35 cellular contexts compared by ENCODE assay signal in the genomic region with DNA sequence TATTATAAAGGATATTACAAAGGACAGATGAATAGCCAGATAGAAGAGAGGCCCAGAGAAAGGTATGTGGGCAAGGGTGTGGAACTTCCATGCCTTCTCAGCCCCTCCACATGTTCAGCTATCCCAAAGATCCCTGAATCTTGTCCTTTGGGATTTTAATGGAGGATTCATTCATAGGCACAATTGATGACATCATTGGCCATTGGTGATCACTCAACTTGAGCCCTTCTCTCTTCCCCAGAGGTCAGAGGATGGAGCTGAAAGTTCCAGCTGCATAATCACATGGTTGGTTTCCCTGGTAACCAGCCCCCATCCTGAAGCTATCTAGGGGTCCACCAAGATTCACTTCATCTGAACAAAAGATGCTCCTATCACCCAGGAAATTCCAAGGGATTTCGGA. TPM values are rescaled to one million over a fixed set of nuclear protein-coding genes. Genes with fewer than 3 reads are reported as not detected.
"Had no signal": no experiment of that assay in that cellular context is flagged by ENCODE, and none has a peak within 500 bp of the region (broad histone marks: within the 10 kb centered on the region; RNA-seq: fewer than 3 reads in every experiment).

No MANE protein-coding gene starts in this region.

- H3K27ac Mint-ChIP-seq: activated CD4-positive, alpha-beta memory T cell treated with anti-CD3 and anti-CD28 coated beads for 36 hours; activated CD4-positive, alpha-beta T cell treated with anti-CD3 and anti-CD28 coated beads for 36 hours; activated CD4-positive, alpha-beta T cell treated with anti-CD3 and anti-CD28 coated beads, Interleukin-2, amount 10 ng/mL, durations not matched to agents 24 days and 14 days; activated CD8-positive, alpha-beta memory T cell treated with anti-CD3 and anti-CD28 coated beads, Interleukin-2, amount 10 ng/mL, durations not matched to agents 7 days and 5 days; activated CD8-positive, alpha-beta T cell treated with anti-CD3 and anti-CD28 coated beads, Interleukin-2, amount 10 ng/mL, durations not matched to agents 7 days and 5 days; activated naive CD8-positive, alpha-beta T cell; activated T-helper 1 cell treated with anti-CD3 and anti-CD28 coated beads, Interleukin-12 subunit alpha, Interleukin-12 subunit beta, Interleukin-2, Interleukin-4 antibody, amounts not matched to agents 30 ng/mL and 10 ng/mL and 1 ng/mL, durations not matched to agents 14 hours and 24 hours and 36 hours; dendritic cell treated with granulocyte-macrophage colony-stimulating factor and Interleukin-4, amounts not matched to agents 40 ng/mL and 50 ng/mL, for 4 days; endodermal cell had no signal

- H3K4me3 ChIP-seq: coronary artery, dorsolateral prefrontal cortex, gastrocnemius medialis had no signal

- H3K27me3 ChIP-seq: brain microvascular endothelial cell, dorsolateral prefrontal cortex, heart left ventricle had no signal

- H3K4me1 Mint-ChIP-seq: activated CD4-positive, alpha-beta T cell treated with anti-CD3 and anti-CD28 coated beads for 36 hours; activated CD4-positive, alpha-beta T cell treated with anti-CD3 and anti-CD28 coated beads, Interleukin-2, amount 10 ng/mL, durations not matched to agents 24 days and 14 days; activated CD8-positive, alpha-beta memory T cell treated with anti-CD3 and anti-CD28 coated beads, Interleukin-2, amount 10 ng/mL, durations not matched to agents 7 days and 5 days; central memory CD8-positive, alpha-beta T cell; endodermal cell had no signal

- H3K36me3 ChIP-seq: brain microvascular endothelial cell had no signal

- H3K9me3 ChIP-seq: gastrocnemius medialis, heart left ventricle had no signal

- DNase-seq: activated CD4-positive, alpha-beta memory T cell treated with anti-CD3 and anti-CD28 coated beads for 36 hours; activated CD4-positive, alpha-beta T cell treated with anti-CD3 and anti-CD28 coated beads for 36 hours; activated CD4-positive, alpha-beta T cell treated with anti-CD3 and anti-CD28 coated beads, Interleukin-2, amount 10 ng/mL, durations not matched to agents 24 days and 14 days; activated CD4-positive, CD25-positive, alpha-beta regulatory T cell; activated CD4-positive, CD25-positive, alpha-beta regulatory T cell treated with anti-CD3 and anti-CD28 coated beads, Interleukin-2, amount 50 U/mL, for 72 hours; activated CD8-positive, alpha-beta memory T cell treated with anti-CD3 and anti-CD28 coated beads, Interleukin-2, amount 10 ng/mL, durations not matched to agents 7 days and 5 days; activated CD8-positive, alpha-beta memory T cell treated with anti-CD3 and anti-CD28 coated beads, Interleukin-2, amount 50 U/mL, for 4 hours; activated CD8-positive, alpha-beta T cell treated with anti-CD3 and anti-CD28 coated beads, Interleukin-2, amount 10 ng/mL, durations not matched to agents 7 days and 5 days; activated gamma-delta T cell; activated naive CD4-positive, alpha-beta T cell; activated naive CD4-positive, alpha-beta T cell treated with anti-CD3 and anti-CD28 coated beads, Interleukin-2, amount 50 U/mL, for 16 hours; activated T-cell treated with anti-CD3 and anti-CD28 coated beads, Interleukin-2, amount 50 U/mL, for 1 hour; activated T-cell treated with anti-CD3 and anti-CD28 coated beads, Interleukin-2, amount 50 U/mL, for 48 hours; amniotic stem cell; anterior cingulate cortex; brain microvascular endothelial cell; dorsolateral prefrontal cortex; effector memory CD4-positive, alpha-beta T cell; endodermal cell; foreskin fibroblast; gastrocnemius medialis; glutamatergic neuron; heart left ventricle; T-helper 2 cell had no signal

- H3K27me3 Mint-ChIP-seq: central memory CD8-positive, alpha-beta T cell had no signal

- H3K9me3 Mint-ChIP-seq: activated CD4-positive, alpha-beta memory T cell treated with anti-CD3 and anti-CD28 coated beads for 36 hours; activated CD4-positive, alpha-beta T cell treated with anti-CD3 and anti-CD28 coated beads, Interleukin-2, amount 10 ng/mL, durations not matched to agents 24 days and 14 days; activated T-helper 1 cell treated with anti-CD3 and anti-CD28 coated beads, Interleukin-12 subunit alpha, Interleukin-12 subunit beta, Interleukin-2, Interleukin-4 antibody, amounts not matched to agents 30 ng/mL and 10 ng/mL and 1 ng/mL, durations not matched to agents 14 hours and 24 hours and 36 hours; central memory CD8-positive, alpha-beta T cell; dendritic cell treated with granulocyte-macrophage colony-stimulating factor and Interleukin-4, amounts not matched to agents 40 ng/mL and 50 ng/mL, for 4 days; endodermal cell had no signal

- H3K4me3 Mint-ChIP-seq: activated CD4-positive, alpha-beta memory T cell treated with anti-CD3 and anti-CD28 coated beads for 36 hours; activated CD4-positive, alpha-beta T cell treated with anti-CD3 and anti-CD28 coated beads for 36 hours; activated CD4-positive, alpha-beta T cell treated with anti-CD3 and anti-CD28 coated beads, Interleukin-2, amount 10 ng/mL, durations not matched to agents 24 days and 14 days; activated CD8-positive, alpha-beta memory T cell treated with anti-CD3 and anti-CD28 coated beads, Interleukin-2, amount 10 ng/mL, durations not matched to agents 7 days and 5 days; activated CD8-positive, alpha-beta T cell treated with anti-CD3 and anti-CD28 coated beads, Interleukin-2, amount 10 ng/mL, durations not matched to agents 7 days and 5 days; activated naive CD8-positive, alpha-beta T cell; activated T-helper 1 cell treated with anti-CD3 and anti-CD28 coated beads, Interleukin-12 subunit alpha, Interleukin-12 subunit beta, Interleukin-2, Interleukin-4 antibody, amounts not matched to agents 30 ng/mL and 10 ng/mL and 1 ng/mL, durations not matched to agents 14 hours and 24 hours and 36 hours; central memory CD8-positive, alpha-beta T cell; dendritic cell treated with granulocyte-macrophage colony-stimulating factor and Interleukin-4, amounts not matched to agents 40 ng/mL and 50 ng/mL, for 4 days; endodermal cell had no signal

- ATAC-seq: activated CD4-positive, alpha-beta T cell treated with anti-CD3 and anti-CD28 coated beads for 36 hours; activated CD8-positive, alpha-beta memory T cell treated with anti-CD3 and anti-CD28 coated beads, Interleukin-2, amount 10 ng/mL, durations not matched to agents 7 days and 5 days; activated CD8-positive, alpha-beta T cell treated with anti-CD3 and anti-CD28 coated beads, Interleukin-2, amount 10 ng/mL, durations not matched to agents 7 days and 5 days; gastrocnemius medialis; heart left ventricle had no signal

- H3K27ac ChIP-seq: brain microvascular endothelial cell, coronary artery, dorsolateral prefrontal cortex, gastrocnemius medialis, heart left ventricle had no signal

RNA-seq across cellular contexts. Expression of a gene that starts 2.1 kb away (rescaled TPM):
- total RNA-seq: activated CD4-positive, alpha-beta memory T cell treated with anti-CD3 and anti-CD28 coated beads for 36 hours; activated CD4-positive, alpha-beta T cell treated with anti-CD3 and anti-CD28 coated beads for 36 hours; activated CD4-positive, alpha-beta T cell treated with anti-CD3 and anti-CD28 coated beads, Interleukin-2, amount 10 ng/mL, durations not matched to agents 24 days and 14 days; activated CD8-positive, alpha-beta memory T cell treated with anti-CD3 and anti-CD28 coated beads for 36 hours; activated CD8-positive, alpha-beta memory T cell treated with anti-CD3 and anti-CD28 coated beads, Interleukin-2, amount 10 ng/mL, durations not matched to agents 7 days and 5 days; activated CD8-positive, alpha-beta T cell treated with anti-CD3 and anti-CD28 coated beads, Interleukin-2, amount 10 ng/mL, durations not matched to agents 7 days and 5 days; activated T-helper 1 cell treated with anti-CD3 and anti-CD28 coated beads, Interleukin-12 subunit alpha, Interleukin-12 subunit beta, Interleukin-2, Interleukin-4 antibody, amounts not matched to agents 30 ng/mL and 10 ng/mL and 1 ng/mL, durations not matched to agents 14 hours and 24 hours and 36 hours; astrocyte; bronchial epithelial cell; endodermal cell; epithelial cell of proximal tubule; esophagus mucosa; gastrocnemius medialis; T-helper 1 cell treated with Interleukin-12 subunit alpha and Interleukin-12 subunit beta and Interleukin-4 antibody, amounts not matched to agents 30 ng/mL and 1 ng/mL, for 36 hours had no signal
